In the genomic region with DNA sequence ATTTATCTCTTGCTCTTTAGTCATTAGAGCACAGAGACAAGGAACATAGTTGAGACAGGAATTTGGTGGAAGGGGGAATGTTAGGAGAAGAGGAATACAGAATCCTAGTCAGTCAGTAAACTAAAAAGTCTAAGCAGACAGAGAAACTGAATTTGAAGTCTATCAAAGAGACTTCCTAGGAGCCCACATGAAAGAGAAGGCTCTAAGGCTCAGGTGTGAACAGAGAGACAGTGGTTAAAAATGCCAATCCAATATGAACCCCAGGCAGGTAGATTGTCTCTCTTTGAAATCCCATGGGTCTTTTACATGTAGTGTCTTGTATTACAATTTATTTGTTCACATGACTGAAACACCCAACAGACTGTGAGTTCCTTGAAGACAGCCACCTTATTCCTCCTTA, we compare ENCODE assay signal across 40 cellular contexts.
"Had no signal": no experiment of that assay in that cellular context is flagged by ENCODE, and none has a peak within 500 bp of the region (broad histone marks: within the 10 kb centered on the region; RNA-seq: fewer than 3 reads in every experiment).

No MANE protein-coding gene starts in this region.

- FAIRE-seq: astrocyte, bronchial epithelial cell had no signal

- H3K27ac Mint-ChIP-seq: activated naive CD4-positive, alpha-beta T cell treated with anti-CD3 and anti-CD28 coated beads for 36 hours; activated naive CD4-positive, alpha-beta T cell treated with anti-CD3 and anti-CD28 coated beads, Interleukin-2, amount 10 ng/mL, durations not matched to agents 7 days and 5 days; activated naive CD4-positive, alpha-beta T cell treated with anti-CD3 and anti-CD28 coated beads, Interleukin-2, amount 50 U/mL, for 24 hours; activated naive CD4-positive, alpha-beta T cell treated with anti-CD3 and anti-CD28 coated beads, Interleukin-2, amount 50 U/mL, for 72 hours; activated naive CD8-positive, alpha-beta T cell; activated naive CD8-positive, alpha-beta T cell treated with anti-CD3 and anti-CD28 coated beads for 36 hours; activated naive CD8-positive, alpha-beta T cell treated with anti-CD3 and anti-CD28 coated beads, Interleukin-2, amount 10 ng/mL, durations not matched to agents 7 days and 5 days; activated naive CD8-positive, alpha-beta T cell treated with anti-CD3 and anti-CD28 coated beads, Interleukin-2, amount 50 U/mL, for 24 hours; activated T-cell treated with anti-CD3 and anti-CD28 coated beads, Interleukin-2, amount 50 U/mL, for 24 hours; activated T-cell treated with anti-CD3 and anti-CD28 coated beads, Interleukin-2, amount 50 U/mL, for 72 hours; activated T-helper 1 cell treated with anti-CD3 and anti-CD28 coated beads, Interleukin-12 subunit alpha, Interleukin-12 subunit beta, Interleukin-2, Interleukin-4 antibody, amounts not matched to agents 30 ng/mL and 10 ng/mL and 1 ng/mL, durations not matched to agents 14 hours and 24 hours and 36 hours; activated T-helper 17 cell treated with anti-CD3 and anti-CD28 coated beads, Interleukin-2, amount 50 U/mL, for 72 hours; activated T-helper 2 cell treated with anti-CD3 and anti-CD28 coated beads, Interferon-gamma antibody, Interleukin-2, Interleukin-4, amounts not matched to agents 10 μg/mL and 5 μg/mL and 100 μg/mL, durations not matched to agents 14 hours and 24 hours and 36 hours; brain had no signal

- H3K36me3 ChIP-seq: adrenal gland, ascending aorta, brain microvascular endothelial cell, breast epithelium, cardiac muscle cell had no signal

- H3K4me1 Mint-ChIP-seq: activated naive CD8-positive, alpha-beta T cell treated with anti-CD3 and anti-CD28 coated beads, Interleukin-2, amount 50 U/mL, for 24 hours; activated T-helper 17 cell treated with anti-CD3 and anti-CD28 coated beads, Interleukin-2, amount 50 U/mL, for 72 hours; brain; central memory CD8-positive, alpha-beta T cell had no signal

- H3K4me3 Mint-ChIP-seq: activated naive CD4-positive, alpha-beta T cell treated with anti-CD3 and anti-CD28 coated beads for 36 hours; activated naive CD4-positive, alpha-beta T cell treated with anti-CD3 and anti-CD28 coated beads, Interleukin-2, amount 10 ng/mL, durations not matched to agents 7 days and 5 days; activated naive CD4-positive, alpha-beta T cell treated with anti-CD3 and anti-CD28 coated beads, Interleukin-2, amount 50 U/mL, for 24 hours; activated naive CD8-positive, alpha-beta T cell; activated naive CD8-positive, alpha-beta T cell treated with anti-CD3 and anti-CD28 coated beads for 36 hours; activated naive CD8-positive, alpha-beta T cell treated with anti-CD3 and anti-CD28 coated beads, Interleukin-2, amount 10 ng/mL, durations not matched to agents 7 days and 5 days; activated naive CD8-positive, alpha-beta T cell treated with anti-CD3 and anti-CD28 coated beads, Interleukin-2, amount 50 U/mL, for 24 hours; activated T-cell treated with anti-CD3 and anti-CD28 coated beads, Interleukin-2, amount 50 U/mL, for 24 hours; activated T-cell treated with anti-CD3 and anti-CD28 coated beads, Interleukin-2, amount 50 U/mL, for 4 hours; activated T-cell treated with anti-CD3 and anti-CD28 coated beads, Interleukin-2, amount 50 U/mL, for 72 hours; activated T-helper 1 cell treated with anti-CD3 and anti-CD28 coated beads, Interleukin-12 subunit alpha, Interleukin-12 subunit beta, Interleukin-2, Interleukin-4 antibody, amounts not matched to agents 30 ng/mL and 10 ng/mL and 1 ng/mL, durations not matched to agents 14 hours and 24 hours and 36 hours; activated T-helper 17 cell treated with anti-CD3 and anti-CD28 coated beads, Interleukin-2, amount 50 U/mL, for 72 hours; brain; central memory CD8-positive, alpha-beta T cell had no signal

- H3K4me3 ChIP-seq: adrenal gland, ascending aorta, body of pancreas, breast epithelium, cardiac muscle cell had no signal

- H3K27me3 ChIP-seq: adrenal gland, ascending aorta, body of pancreas, brain microvascular endothelial cell, breast epithelium, cardiac muscle cell had no signal

- H3K36me3 Mint-ChIP-seq: activated naive CD4-positive, alpha-beta T cell treated with anti-CD3 and anti-CD28 coated beads, Interleukin-2, amount 10 ng/mL, durations not matched to agents 7 days and 5 days; activated naive CD4-positive, alpha-beta T cell treated with anti-CD3 and anti-CD28 coated beads, Interleukin-2, amount 50 U/mL, for 24 hours; activated naive CD4-positive, alpha-beta T cell treated with anti-CD3 and anti-CD28 coated beads, Interleukin-2, amount 50 U/mL, for 72 hours; activated naive CD8-positive, alpha-beta T cell; activated naive CD8-positive, alpha-beta T cell treated with anti-CD3 and anti-CD28 coated beads for 36 hours; brain had no signal

- H3K4me1 ChIP-seq: adrenal gland, ascending aorta, body of pancreas, breast epithelium had no signal

- H3K9me3 Mint-ChIP-seq: activated naive CD4-positive, alpha-beta T cell treated with anti-CD3 and anti-CD28 coated beads for 36 hours; activated naive CD4-positive, alpha-beta T cell treated with anti-CD3 and anti-CD28 coated beads, Interleukin-2, amount 10 ng/mL, durations not matched to agents 7 days and 5 days; activated naive CD4-positive, alpha-beta T cell treated with anti-CD3 and anti-CD28 coated beads, Interleukin-2, amount 50 U/mL, for 24 hours; activated naive CD4-positive, alpha-beta T cell treated with anti-CD3 and anti-CD28 coated beads, Interleukin-2, amount 50 U/mL, for 72 hours; activated naive CD8-positive, alpha-beta T cell treated with anti-CD3 and anti-CD28 coated beads for 36 hours; activated naive CD8-positive, alpha-beta T cell treated with anti-CD3 and anti-CD28 coated beads, Interleukin-2, amount 50 U/mL, for 24 hours; activated T-cell treated with anti-CD3 and anti-CD28 coated beads, Interleukin-2, amount 50 U/mL, for 24 hours; activated T-cell treated with anti-CD3 and anti-CD28 coated beads, Interleukin-2, amount 50 U/mL, for 4 hours; activated T-helper 1 cell treated with anti-CD3 and anti-CD28 coated beads, Interleukin-12 subunit alpha, Interleukin-12 subunit beta, Interleukin-2, Interleukin-4 antibody, amounts not matched to agents 30 ng/mL and 10 ng/mL and 1 ng/mL, durations not matched to agents 14 hours and 24 hours and 36 hours; activated T-helper 17 cell treated with anti-CD3 and anti-CD28 coated beads, Interleukin-2, amount 50 U/mL, for 72 hours; central memory CD8-positive, alpha-beta T cell had no signal

- H3K9me3 ChIP-seq: adrenal gland, ascending aorta, body of pancreas, breast epithelium had no signal

- ATAC-seq: activated naive CD4-positive, alpha-beta T cell treated with anti-CD3 and anti-CD28 coated beads, Interleukin-2, amount 50 U/mL, for 72 hours; activated naive CD8-positive, alpha-beta T cell treated with anti-CD3 and anti-CD28 coated beads, Interleukin-2, amount 50 U/mL, for 24 hours; activated T-cell treated with anti-CD3 and anti-CD28 coated beads, Interleukin-2, amount 50 U/mL, for 4 hours; activated T-cell treated with anti-CD3 and anti-CD28 coated beads, Interleukin-2, amount 50 U/mL, for 72 hours; activated T-helper 17 cell treated with anti-CD3 and anti-CD28 coated beads, Interleukin-2, amount 50 U/mL, for 72 hours; body of pancreas had no signal

- H3K27me3 Mint-ChIP-seq: activated naive CD4-positive, alpha-beta T cell treated with anti-CD3 and anti-CD28 coated beads, Interleukin-2, amount 50 U/mL, for 24 hours; activated naive CD8-positive, alpha-beta T cell; activated naive CD8-positive, alpha-beta T cell treated with anti-CD3 and anti-CD28 coated beads for 36 hours; activated naive CD8-positive, alpha-beta T cell treated with anti-CD3 and anti-CD28 coated beads, Interleukin-2, amount 10 ng/mL, durations not matched to agents 7 days and 5 days; activated naive CD8-positive, alpha-beta T cell treated with anti-CD3 and anti-CD28 coated beads, Interleukin-2, amount 50 U/mL, for 24 hours; activated T-cell treated with anti-CD3 and anti-CD28 coated beads, Interleukin-2, amount 50 U/mL, for 24 hours; activated T-helper 17 cell treated with anti-CD3 and anti-CD28 coated beads, Interleukin-2, amount 50 U/mL, for 72 hours; brain; central memory CD8-positive, alpha-beta T cell had no signal

- DNase-seq: activated effector memory CD4-positive, alpha-beta T cell treated with anti-CD3 and anti-CD28 coated beads, Interleukin-2, amount 50 U/mL, for 16 hours; activated effector memory CD4-positive, alpha-beta T cell treated with Interleukin-2 at 50 U/mL for 16 hours; activated gamma-delta T cell; activated gamma-delta T cell treated with Interleukin-2 at 50 U/mL for 16 hours; activated naive CD4-positive, alpha-beta T cell; activated naive CD4-positive, alpha-beta T cell treated with anti-CD3 and anti-CD28 coated beads for 36 hours; activated naive CD4-positive, alpha-beta T cell treated with anti-CD3 and anti-CD28 coated beads, Interleukin-2, amount 10 ng/mL, durations not matched to agents 7 days and 5 days; activated naive CD4-positive, alpha-beta T cell treated with anti-CD3 and anti-CD28 coated beads, Interleukin-2, amount 50 U/mL, for 16 hours; activated naive CD4-positive, alpha-beta T cell treated with Interleukin-2 at 50 U/mL for 16 hours; activated naive CD8-positive, alpha-beta T cell treated with anti-CD3 and anti-CD28 coated beads for 36 hours; activated naive CD8-positive, alpha-beta T cell treated with anti-CD3 and anti-CD28 coated beads, Interleukin-2, amount 10 ng/mL, durations not matched to agents 7 days and 5 days; activated naive CD8-positive, alpha-beta T cell treated with anti-CD3 and anti-CD28 coated beads, Interleukin-2, amount 50 U/mL, for 24 hours; activated T-cell treated with anti-CD3 and anti-CD28 coated beads, Interleukin-2, amount 50 U/mL, for 1 hour; activated T-cell treated with anti-CD3 and anti-CD28 coated beads, Interleukin-2, amount 50 U/mL, for 24 hours; activated T-cell treated with anti-CD3 and anti-CD28 coated beads, Interleukin-2, amount 50 U/mL, for 4 hours; activated T-cell treated with anti-CD3 and anti-CD28 coated beads, Interleukin-2, amount 50 U/mL, for 48 hours; activated T-cell treated with anti-CD3 and anti-CD28 coated beads, Interleukin-2, amount 50 U/mL, for 72 hours; adrenal gland; amniotic stem cell; amygdala; anterior cingulate cortex; aorta; body of pancreas; brain microvascular endothelial cell; caudate nucleus; central memory CD4-positive, alpha-beta T cell; cerebellar nuclear complex had no signal

- H3K27ac ChIP-seq: adrenal gland, ascending aorta, body of pancreas, brain microvascular endothelial cell, breast epithelium, cardiac muscle cell had no signal
